Comparison of ENCODE assay signal across 8 cellular contexts in genomic region chr20:49821850-49822249, GRCh38. TPM values are rescaled to one million over a fixed set of nuclear protein-coding genes. Genes with fewer than 3 reads are reported as not detected.
DNase-seq lines count a peak whose midpoint lies in the region; ATAC-seq lines count a peak whose summit lies in the region.

No MANE protein-coding gene starts in this region.

- CTCF ChIA-PET in activated CD4-positive, alpha-beta T cell treated with anti-CD3 and anti-CD28 coated beads, Interleukin-2, amount 10 ng/mL, durations not matched to agents 7 days and 5 days (lab: Charles Lee), result interaction anchor here (0.6 kb wide), 1 partner anchor 59 kb away, joined by 3 read pairs; no protein-coding TSS in a partner anchor

- peaks cover 82% of the 10 kb centered on the region for H3K36me3 Mint-ChIP-seq in activated CD4-positive, alpha-beta T cell treated with anti-CD3 and anti-CD28 coated beads, Interleukin-2, amount 10 ng/mL, durations not matched to agents 7 days and 5 days (ENCODE audit: low read depth)
- H3K36me3 Mint-ChIP-seq in T-helper 2 cell treated with Interferon-gamma antibody and Interleukin-4, amounts not matched to agents 5 μg/mL and 100 μg/mL, for 36 hours (ENCODE audit: low read depth), result peaks cover 70% of the 10 kb centered on the region
- peaks cover 85% of the 10 kb centered on the region for H3K36me3 Mint-ChIP-seq in stimulated activated naive CD8-positive, alpha-beta T cell treated with anti-CD3 and anti-CD28 coated beads, Interleukin-15, Interleukin-2, amounts not matched to agents 100 ng/mL and 50 ng/mL, for 24 hours (ENCODE audit: low read depth)

- POLR2A ChIA-PET in activated CD4-positive, alpha-beta T cell treated with anti-CD3 and anti-CD28 coated beads, Interleukin-2, amount 10 ng/mL, durations not matched to agents 7 days and 5 days (lab: Charles Lee), result no interaction called here

- ATAC-seq in HG03571 (IDR thresholded peaks at IDR 0.05; ENCODE audit: unreplicated experiment), result no peak
- no peak for ATAC-seq in HG03139 (IDR thresholded peaks at IDR 0.05; ENCODE audit: unreplicated experiment)

- no peak for DNase-seq in activated CD4-positive, alpha-beta T cell treated with anti-CD3 and anti-CD28 coated beads, Interleukin-2, amount 10 ng/mL, durations not matched to agents 7 days and 5 days
- DNase-seq in activated CD4-positive, alpha-beta T cell treated with anti-CD3 and anti-CD28 coated beads, Interleukin-2, amount 50 U/mL, for 1 hour, result no peak
- DNase-seq in T-helper 2 cell treated with Interferon-gamma antibody and Interleukin-4, amounts not matched to agents 5 μg/mL and 100 μg/mL, for 36 hours (ENCODE audit: low spot score), result no peak
- peak; percentile 69 for DNase-seq in glomerular visceral epithelial cell (ENCODE audit: extremely low spot score)
- DNase-seq in activated CD4-positive, CD25-positive, alpha-beta regulatory T cell (lab: John Stamatoyannopoulos, UW), result no peak

- H3K4me3 Mint-ChIP-seq in activated CD4-positive, alpha-beta T cell treated with anti-CD3 and anti-CD28 coated beads, Interleukin-2, amount 10 ng/mL, durations not matched to agents 7 days and 5 days, result no peak overlapping the region
- H3K4me3 Mint-ChIP-seq in T-helper 2 cell treated with Interferon-gamma antibody and Interleukin-4, amounts not matched to agents 5 μg/mL and 100 μg/mL, for 36 hours, result peak overlapping the region; percentile 39
- no peak overlapping the region for H3K4me3 Mint-ChIP-seq in stimulated activated naive CD8-positive, alpha-beta T cell treated with anti-CD3 and anti-CD28 coated beads, Interleukin-15, Interleukin-2, amounts not matched to agents 100 ng/mL and 50 ng/mL, for 24 hours

- H3K9me3 Mint-ChIP-seq in activated CD4-positive, alpha-beta T cell treated with anti-CD3 and anti-CD28 coated beads, Interleukin-2, amount 10 ng/mL, durations not matched to agents 7 days and 5 days, result no peaks in the 10 kb centered on the region
- peaks cover 9% of the 10 kb centered on the region for H3K9me3 Mint-ChIP-seq in T-helper 2 cell treated with Interferon-gamma antibody and Interleukin-4, amounts not matched to agents 5 μg/mL and 100 μg/mL, for 36 hours
- H3K9me3 Mint-ChIP-seq in stimulated activated naive CD8-positive, alpha-beta T cell treated with anti-CD3 and anti-CD28 coated beads, Interleukin-15, Interleukin-2, amounts not matched to agents 100 ng/mL and 50 ng/mL, for 24 hours, result no peaks in the 10 kb centered on the region

- H3K27me3 Mint-ChIP-seq in activated CD4-positive, alpha-beta T cell treated with anti-CD3 and anti-CD28 coated beads, Interleukin-2, amount 10 ng/mL, durations not matched to agents 7 days and 5 days, result no peaks in the 10 kb centered on the region
- no peaks in the 10 kb centered on the region for H3K27me3 Mint-ChIP-seq in T-helper 2 cell treated with Interferon-gamma antibody and Interleukin-4, amounts not matched to agents 5 μg/mL and 100 μg/mL, for 36 hours (ENCODE audit: low read depth)
- H3K27me3 Mint-ChIP-seq in stimulated activated naive CD8-positive, alpha-beta T cell treated with anti-CD3 and anti-CD28 coated beads, Interleukin-15, Interleukin-2, amounts not matched to agents 100 ng/mL and 50 ng/mL, for 24 hours, result no peaks in the 10 kb centered on the region

- peaks cover 69% of the 10 kb centered on the region for H3K4me1 Mint-ChIP-seq in activated CD4-positive, alpha-beta T cell treated with anti-CD3 and anti-CD28 coated beads, Interleukin-2, amount 10 ng/mL, durations not matched to agents 7 days and 5 days
- peaks cover 55% of the 10 kb centered on the region for H3K4me1 Mint-ChIP-seq in T-helper 2 cell treated with Interferon-gamma antibody and Interleukin-4, amounts not matched to agents 5 μg/mL and 100 μg/mL, for 36 hours (ENCODE audit: low read depth)
- H3K4me1 Mint-ChIP-seq in stimulated activated naive CD8-positive, alpha-beta T cell treated with anti-CD3 and anti-CD28 coated beads, Interleukin-15, Interleukin-2, amounts not matched to agents 100 ng/mL and 50 ng/mL, for 24 hours (ENCODE audit: low read depth), result peaks cover 50% of the 10 kb centered on the region

- H3K27ac Mint-ChIP-seq in activated CD4-positive, alpha-beta T cell treated with anti-CD3 and anti-CD28 coated beads, Interleukin-2, amount 10 ng/mL, durations not matched to agents 7 days and 5 days, result peak overlapping the region; percentile 76
- H3K27ac Mint-ChIP-seq in T-helper 2 cell treated with Interferon-gamma antibody and Interleukin-4, amounts not matched to agents 5 μg/mL and 100 μg/mL, for 36 hours, result peak overlapping the region; percentile 57
- H3K27ac Mint-ChIP-seq in stimulated activated naive CD8-positive, alpha-beta T cell treated with anti-CD3 and anti-CD28 coated beads, Interleukin-15, Interleukin-2, amounts not matched to agents 100 ng/mL and 50 ng/mL, for 24 hours, result peak overlapping the region; percentile 32

RNA-seq across cellular contexts. Expression of gene SLC9A8, which starts 9.2 kb away (rescaled TPM):
- total RNA-seq in activated CD4-positive, alpha-beta T cell treated with anti-CD3 and anti-CD28 coated beads, Interleukin-2, amount 10 ng/mL, durations not matched to agents 7 days and 5 days, result 10 to 100 TPM; 21.4 to 23.1 TPM
